ENCODE assay signal across 13 cellular contexts in genomic region chr22:19879996-19880785, GRCh38. TPM values are rescaled to one million over a fixed set of nuclear protein-coding genes. Genes with fewer than 3 reads are reported as not detected.
DNase-seq lines count a peak whose midpoint lies in the region; ATAC-seq, FAIRE-seq and TF ChIP-seq lines count a peak whose summit lies in the region.
"Had no signal": no experiment of that assay in that cellular context is flagged by ENCODE, and none has a peak within 500 bp of the region (broad histone marks: within the 10 kb centered on the region; RNA-seq: fewer than 3 reads in every experiment).

No MANE protein-coding gene starts in this region.

- CTCF ChIA-PET in activated CD8-positive, alpha-beta T cell treated with anti-CD3 and anti-CD28 coated beads for 36 hours (lab: Charles Lee) = interaction anchor here (1.1 kb wide), 1 partner anchor 17 kb away, joined by 3 read pairs; no protein-coding TSS in a partner anchor
- CTCF ChIA-PET in activated CD8-positive, alpha-beta T cell treated with anti-CD3 and anti-CD28 coated beads, Interleukin-2, amount 10 ng/mL, durations not matched to agents 7 days and 5 days (lab: Charles Lee) = no interaction called here

- H3K27me3 ChIP-seq in smooth muscle cell (ENCODE audit: low read depth) = no peaks in the 10 kb centered on the region

- no peak for TF ChIP-seq CTCF in activated CD8-positive, alpha-beta T cell treated with anti-CD3 and anti-CD28 coated beads for 36 hours (IDR thresholded peaks at IDR 0.05)
- TF ChIP-seq CTCF in WI38 (IDR thresholded peaks at IDR 0.05; ENCODE audit: low read depth, low read length) (no peak), kidney (IDR thresholded peaks at IDR 0.05; ENCODE audit: borderline replicate concordance, extremely low read depth, insufficient read depth) (no peak), smooth muscle cell (IDR thresholded peaks at IDR 0.05; ENCODE audit: borderline replicate concordance, insufficient read depth, poor library complexity, severe bottlenecking) (no peak)

- H3K36me3 ChIP-seq in kidney (ENCODE audit: control insufficient read depth in 1 of 2, insufficient read depth in 2 of 2, low read length in 2 of 2) (no peaks in the 10 kb centered on the region), smooth muscle cell (ENCODE audit: low read depth) (no peaks in the 10 kb centered on the region)

- no peaks in the 10 kb centered on the region for H3K36me3 Mint-ChIP-seq in activated CD8-positive, alpha-beta T cell treated with anti-CD3 and anti-CD28 coated beads for 36 hours (ENCODE audit: low read depth)
- H3K36me3 Mint-ChIP-seq in activated CD8-positive, alpha-beta T cell treated with anti-CD3 and anti-CD28 coated beads, Interleukin-2, amount 10 ng/mL, durations not matched to agents 7 days and 5 days (ENCODE audit: low read depth) = no peaks in the 10 kb centered on the region
- H3K36me3 Mint-ChIP-seq: activated naive CD4-positive, alpha-beta T cell treated with anti-CD3 and anti-CD28 coated beads, Interleukin-2, amount 50 U/mL, for 24 hours; immature natural killer cell had no signal

- H3K4me3 ChIP-seq in WI38 (ENCODE audit: low read depth, low read length) = peak overlapping the region; percentile 26; the same call in 1 of the 2 replicates
- no peak overlapping the region for H3K4me3 ChIP-seq in kidney (ENCODE audit: low read length in 2 of 2)
- H3K4me3 ChIP-seq in smooth muscle cell = no peak overlapping the region

- H3K4me1 ChIP-seq in kidney (ENCODE audit: control insufficient read depth in 1 of 2, insufficient read depth in 1 of 2, low read depth in 1 of 2, low read length in 2 of 2) = peaks cover 0 to 8% of the 10 kb centered on the region in 2 donors
- H3K4me1 ChIP-seq in smooth muscle cell (ENCODE audit: low read depth) = peaks cover 17% of the 10 kb centered on the region

- H3K4me2 ChIP-seq in smooth muscle cell = peak overlapping the region; percentile 80

- no peak for FAIRE-seq in kidney (lab: Jason Lieb, UNC)
- FAIRE-seq: A204.1, GM19239 had no signal

- no peaks in the 10 kb centered on the region for H3K27me3 Mint-ChIP-seq in activated CD8-positive, alpha-beta T cell treated with anti-CD3 and anti-CD28 coated beads for 36 hours
- no peaks in the 10 kb centered on the region for H3K27me3 Mint-ChIP-seq in activated CD8-positive, alpha-beta T cell treated with anti-CD3 and anti-CD28 coated beads, Interleukin-2, amount 10 ng/mL, durations not matched to agents 7 days and 5 days (ENCODE audit: low read depth)
- H3K27me3 Mint-ChIP-seq: activated naive CD4-positive, alpha-beta T cell treated with anti-CD3 and anti-CD28 coated beads, Interleukin-2, amount 50 U/mL, for 24 hours had no signal

- no peak overlapping the region for H3K4me3 Mint-ChIP-seq in activated CD8-positive, alpha-beta T cell treated with anti-CD3 and anti-CD28 coated beads for 36 hours
- H3K4me3 Mint-ChIP-seq in activated CD8-positive, alpha-beta T cell treated with anti-CD3 and anti-CD28 coated beads, Interleukin-2, amount 10 ng/mL, durations not matched to agents 7 days and 5 days = no peak overlapping the region
- H3K4me3 Mint-ChIP-seq: activated naive CD4-positive, alpha-beta T cell treated with anti-CD3 and anti-CD28 coated beads, Interleukin-2, amount 50 U/mL, for 24 hours; immature natural killer cell had no signal

- H3K27ac Mint-ChIP-seq in activated CD8-positive, alpha-beta T cell treated with anti-CD3 and anti-CD28 coated beads for 36 hours = no peak overlapping the region
- no peak overlapping the region for H3K27ac Mint-ChIP-seq in activated CD8-positive, alpha-beta T cell treated with anti-CD3 and anti-CD28 coated beads, Interleukin-2, amount 10 ng/mL, durations not matched to agents 7 days and 5 days
- H3K27ac Mint-ChIP-seq: activated naive CD4-positive, alpha-beta T cell treated with anti-CD3 and anti-CD28 coated beads, Interleukin-2, amount 50 U/mL, for 24 hours; immature natural killer cell had no signal

- H3K4me1 Mint-ChIP-seq in activated CD8-positive, alpha-beta T cell treated with anti-CD3 and anti-CD28 coated beads for 36 hours (ENCODE audit: low read depth) = no peaks in the 10 kb centered on the region
- peaks cover 2% of the 10 kb centered on the region for H3K4me1 Mint-ChIP-seq in activated CD8-positive, alpha-beta T cell treated with anti-CD3 and anti-CD28 coated beads, Interleukin-2, amount 10 ng/mL, durations not matched to agents 7 days and 5 days (ENCODE audit: low read depth)
- H3K4me1 Mint-ChIP-seq: immature natural killer cell had no signal

- no peak for ATAC-seq in activated CD8-positive, alpha-beta T cell treated with anti-CD3 and anti-CD28 coated beads for 36 hours
- no peak for ATAC-seq in activated CD8-positive, alpha-beta T cell treated with anti-CD3 and anti-CD28 coated beads, Interleukin-2, amount 10 ng/mL, durations not matched to agents 7 days and 5 days
- ATAC-seq in HG02623 (IDR thresholded peaks at IDR 0.05; ENCODE audit: unreplicated experiment) (no peak), GM18868 (IDR thresholded peaks at IDR 0.05; ENCODE audit: unreplicated experiment) (no peak)

- H3K27ac ChIP-seq in kidney (ENCODE audit: low read depth in 2 of 2, low read length in 2 of 2) (no peak overlapping the region), smooth muscle cell (ENCODE audit: low read depth) (no peak overlapping the region)

- no peaks in the 10 kb centered on the region for H4K20me1 ChIP-seq in smooth muscle cell (ENCODE audit: low read depth)

- H3F3A ChIP-seq in smooth muscle cell (ENCODE audit: low read depth) = peaks cover 7% of the 10 kb centered on the region

- no peak overlapping the region for H3K9ac ChIP-seq in kidney (ENCODE audit: low read length in 2 of 2)
- H3K9ac ChIP-seq in smooth muscle cell (ENCODE audit: low read depth) = peak overlapping the region; percentile 50

- no peaks in the 10 kb centered on the region for H3K9me3 Mint-ChIP-seq in activated CD8-positive, alpha-beta T cell treated with anti-CD3 and anti-CD28 coated beads for 36 hours
- no peaks in the 10 kb centered on the region for H3K9me3 Mint-ChIP-seq in activated CD8-positive, alpha-beta T cell treated with anti-CD3 and anti-CD28 coated beads, Interleukin-2, amount 10 ng/mL, durations not matched to agents 7 days and 5 days (ENCODE audit: insufficient read depth)
- H3K9me3 Mint-ChIP-seq: activated naive CD4-positive, alpha-beta T cell treated with anti-CD3 and anti-CD28 coated beads, Interleukin-2, amount 50 U/mL, for 24 hours; immature natural killer cell had no signal

- 89% methylated on average over 34 of the region's 34 CpGs for WGBS in smooth muscle cell (ENCODE audit: low lambda C conversion rate)

- no peaks in the 10 kb centered on the region for H3K9me3 ChIP-seq in kidney (ENCODE audit: control insufficient read depth in 1 of 2, low read length in 2 of 2)
- H3K9me3 ChIP-seq in smooth muscle cell (replicated peaks; ENCODE audit: low read depth) = no peaks in the 10 kb centered on the region

- no peak overlapping the region for H2AFZ ChIP-seq in smooth muscle cell (ENCODE audit: low read depth)

- DNase-seq in activated CD8-positive, alpha-beta T cell treated with anti-CD3 and anti-CD28 coated beads for 36 hours = peak; percentile 0
- DNase-seq in activated CD8-positive, alpha-beta T cell treated with anti-CD3 and anti-CD28 coated beads, Interleukin-2, amount 10 ng/mL, durations not matched to agents 7 days and 5 days = no peak
- DNase-seq in kidney = peak; percentile 67
- DNase-seq in smooth muscle cell (lab: John Stamatoyannopoulos, UW; ENCODE audit: unreplicated experiment) = no peak
- no peak for DNase-seq in HCEC 1CT
- DNase-seq: immature natural killer cell; stimulated activated CD8-positive, alpha-beta memory T cell treated with anti-CD3 and anti-CD28 coated beads, Interleukin-4, amount 100 ng/mL, for 48 hours had no signal

- intact Hi-C loops in activated CD8-positive, alpha-beta T cell treated with anti-CD3 and anti-CD28 coated beads for 36 hours (cut with micrococcal nuclease) = no loop called here
- intact Hi-C loops in kidney (cut with DNase I) = no loop called here

- POLR2A ChIA-PET in activated CD8-positive, alpha-beta T cell treated with anti-CD3 and anti-CD28 coated beads for 36 hours (lab: Charles Lee) = no interaction called here
- POLR2A ChIA-PET in activated CD8-positive, alpha-beta T cell treated with anti-CD3 and anti-CD28 coated beads, Interleukin-2, amount 10 ng/mL, durations not matched to agents 7 days and 5 days (lab: Charles Lee) = no interaction called here

- no peaks in the 10 kb centered on the region for H3K79me2 ChIP-seq in smooth muscle cell (ENCODE audit: low read depth)

RNA-seq across cellular contexts. Expression of gene GNB1L, which starts 25.5 kb away (rescaled TPM):
- total RNA-seq in activated CD8-positive, alpha-beta T cell treated with anti-CD3 and anti-CD28 coated beads for 36 hours = 10 to 100 TPM; 16.2 to 17.4 TPM
- 10 to 100 TPM in 1 of 2 experiments, 1 to 10 TPM in 1; 9.7 to 10.3 TPM for total RNA-seq in activated CD8-positive, alpha-beta T cell treated with anti-CD3 and anti-CD28 coated beads, Interleukin-2, amount 10 ng/mL, durations not matched to agents 7 days and 5 days
- total RNA-seq in kidney = 4.4 TPM
- 4.0 TPM for polyA plus RNA-seq in kidney (ENCODE audit: insufficient read depth, low read depth, low replicate concordance)
- total RNA-seq in smooth muscle cell = 2.3 and 4.1 TPM in 2 replicates
- 7.4 and 7.9 TPM in 2 replicates for polyA plus RNA-seq in smooth muscle cell

RNA-seq across cellular contexts. Expression of gene RTL10, which starts 25.5 kb away (rescaled TPM):
- 10 to 100 TPM; 14.7 to 17.4 TPM for total RNA-seq in activated CD8-positive, alpha-beta T cell treated with anti-CD3 and anti-CD28 coated beads for 36 hours
- 10 to 100 TPM; 16.1 to 17.0 TPM for total RNA-seq in activated CD8-positive, alpha-beta T cell treated with anti-CD3 and anti-CD28 coated beads, Interleukin-2, amount 10 ng/mL, durations not matched to agents 7 days and 5 days
- total RNA-seq in kidney (16.7 TPM), smooth muscle cell (3.8 and 7.3 TPM in 2 replicates)
- polyA plus RNA-seq in kidney (ENCODE audit: insufficient read depth, low read depth, low replicate concordance) (8.8 TPM), smooth muscle cell (7.5 TPM in 2 replicates)

Comparison
In these comparisons a context has a peak if more than half of its experiments do, and no peak if none do; other contexts are left out.
1. DNase-seq: peak in activated CD8-positive, alpha-beta T cell treated with anti-CD3 and anti-CD28 coated beads for 36 hours (single experiment) and kidney (single experiment); none in activated CD8-positive, alpha-beta T cell treated with anti-CD3 and anti-CD28 coated beads, Interleukin-2, amount 10 ng/mL, durations not matched to agents 7 days and 5 days (single experiment), smooth muscle cell (single experiment) and HCEC 1CT (single experiment).